ENCODE assay signal across 18 cellular contexts in genomic region chr3:8103954-8104353, GRCh38.
DNase-seq lines count a peak whose midpoint lies in the region; ATAC-seq and TF ChIP-seq lines count a peak whose summit lies in the region.
"Had no signal": no experiment of that assay in that cellular context is flagged by ENCODE, and none has a peak within 500 bp of the region (broad histone marks: within the 10 kb centered on the region; RNA-seq: fewer than 3 reads in every experiment).

No MANE protein-coding gene starts in this region.

- H3K4me3 ChIP-seq in OCI-LY3 (ENCODE audit: low read length), result peak overlapping the region; percentile 70
- H3K4me3 ChIP-seq: coronary artery, smooth muscle cell, vagina had no signal

- H3K36me3 ChIP-seq in OCI-LY3 (replicated peaks; ENCODE audit: low read depth, low read length), result no peaks in the 10 kb centered on the region
- H3K36me3 ChIP-seq: vagina had no signal

- no peak overlapping the region for H3K4me3 Mint-ChIP-seq in stimulated activated effector memory CD8-positive, alpha-beta T cell treated with anti-CD3 and anti-CD28 coated beads, Interleukin-12 subunit alpha, Interleukin-12 subunit beta, amount 100 ng/mL, for 72 hours

- H4K20me1 ChIP-seq in OCI-LY3 (ENCODE audit: insufficient read depth, low read length), result no peaks in the 10 kb centered on the region

- H3K9ac ChIP-seq in OCI-LY3 (ENCODE audit: low read length), result no peak overlapping the region

- H2AFZ ChIP-seq in OCI-LY3 (ENCODE audit: low read depth, low read length), result no peak overlapping the region

- ATAC-seq in GM18502 (IDR thresholded peaks at IDR 0.05; ENCODE audit: poor library complexity, unreplicated experiment), result peak; percentile 80
- ATAC-seq in GM19463 (IDR thresholded peaks at IDR 0.05; ENCODE audit: unreplicated experiment), result peak; percentile 78
- ATAC-seq in HG02981 (IDR thresholded peaks at IDR 0.05; ENCODE audit: unreplicated experiment), result peak; percentile 45
- ATAC-seq in stimulated activated effector memory CD8-positive, alpha-beta T cell treated with anti-CD3 and anti-CD28 coated beads, Interleukin-12 subunit alpha, Interleukin-12 subunit beta, amount 100 ng/mL, for 72 hours, result no peak
- ATAC-seq: stimulated activated naive CD8-positive, alpha-beta T cell treated with anti-CD3 and anti-CD28 coated beads, Interleukin-15, Interleukin-2, amounts not matched to agents 100 U/mL and 50 U/mL, for 24 hours had no signal

- no peaks in the 10 kb centered on the region for H3K4me1 Mint-ChIP-seq in stimulated activated effector memory CD8-positive, alpha-beta T cell treated with anti-CD3 and anti-CD28 coated beads, Interleukin-12 subunit alpha, Interleukin-12 subunit beta, amount 100 ng/mL, for 72 hours

- no peak for TF ChIP-seq CTCF in OCI-LY3 (IDR thresholded peaks at IDR 0.05; ENCODE audit: low read depth, low read length)

- no peaks in the 10 kb centered on the region for H3K9me3 Mint-ChIP-seq in stimulated activated effector memory CD8-positive, alpha-beta T cell treated with anti-CD3 and anti-CD28 coated beads, Interleukin-12 subunit alpha, Interleukin-12 subunit beta, amount 100 ng/mL, for 72 hours

- DNase-seq in dedifferentiated amniotic fluid mesenchymal stem cell (ENCODE audit: extremely low spot score) (no peak), SHP77 (lab: John Stamatoyannopoulos, UW) (no peak), hepatic stellate cell (ENCODE audit: low spot score) (no peak)
- DNase-seq in stimulated activated effector memory CD8-positive, alpha-beta T cell treated with anti-CD3 and anti-CD28 coated beads, Interleukin-12 subunit alpha, Interleukin-12 subunit beta, amount 100 ng/mL, for 72 hours (ENCODE audit: low spot score in 2 of 2), result no peak
- DNase-seq: activated naive CD4-positive, alpha-beta T cell; COR-L47; NCI-H1105; NCI-H2171; posterior cingulate gyrus; SHP77 treated with DMSO at 0.1 percent for 48 hours; stimulated activated naive CD8-positive, alpha-beta T cell treated with anti-CD3 and anti-CD28 coated beads, Interleukin-15, Interleukin-2, amounts not matched to agents 100 U/mL and 50 U/mL, for 24 hours had no signal

- peak overlapping the region; percentile 92 for H3K4me2 ChIP-seq in OCI-LY3 (ENCODE audit: low read length)
- H3K4me2 ChIP-seq: smooth muscle cell had no signal

- peaks cover 14% of the 10 kb centered on the region; the same call in 1 of the 2 replicates for H3K27me3 ChIP-seq in OCI-LY3 (ENCODE audit: low read depth, low read length)
- H3K27me3 ChIP-seq: vagina had no signal

- no peaks in the 10 kb centered on the region for H3K9me3 ChIP-seq in OCI-LY3 (ENCODE audit: insufficient read depth, low read length)
- H3K9me3 ChIP-seq: vagina had no signal

- H3K36me3 Mint-ChIP-seq in stimulated activated effector memory CD8-positive, alpha-beta T cell treated with anti-CD3 and anti-CD28 coated beads, Interleukin-12 subunit alpha, Interleukin-12 subunit beta, amount 100 ng/mL, for 72 hours, result no peaks in the 10 kb centered on the region

- H3K27ac ChIP-seq in OCI-LY3 (ENCODE audit: low read length), result no peak overlapping the region
- H3K27ac ChIP-seq: coronary artery, vagina had no signal

- H3K4me1 ChIP-seq in OCI-LY3 (ENCODE audit: low read length), result peaks cover 26% of the 10 kb centered on the region
- H3K4me1 ChIP-seq: vagina had no signal

- H3K27ac Mint-ChIP-seq in stimulated activated effector memory CD8-positive, alpha-beta T cell treated with anti-CD3 and anti-CD28 coated beads, Interleukin-12 subunit alpha, Interleukin-12 subunit beta, amount 100 ng/mL, for 72 hours, result no peak overlapping the region

- H3K79me2 ChIP-seq in OCI-LY3 (ENCODE audit: low read length), result no peaks in the 10 kb centered on the region
